ENCODE assay signal across 1 cellular context in genomic region chr2:98295275-98295674, GRCh38.
TF ChIP-seq lines count a peak whose summit lies in the region.

No MANE protein-coding gene starts in this region.

TF ChIP-seq in HepG2, 621 proteins besides CTCF, POLR2A, EP300 and RAD21 (continued from another document):
- TF ChIP-seq, protein P1, sequence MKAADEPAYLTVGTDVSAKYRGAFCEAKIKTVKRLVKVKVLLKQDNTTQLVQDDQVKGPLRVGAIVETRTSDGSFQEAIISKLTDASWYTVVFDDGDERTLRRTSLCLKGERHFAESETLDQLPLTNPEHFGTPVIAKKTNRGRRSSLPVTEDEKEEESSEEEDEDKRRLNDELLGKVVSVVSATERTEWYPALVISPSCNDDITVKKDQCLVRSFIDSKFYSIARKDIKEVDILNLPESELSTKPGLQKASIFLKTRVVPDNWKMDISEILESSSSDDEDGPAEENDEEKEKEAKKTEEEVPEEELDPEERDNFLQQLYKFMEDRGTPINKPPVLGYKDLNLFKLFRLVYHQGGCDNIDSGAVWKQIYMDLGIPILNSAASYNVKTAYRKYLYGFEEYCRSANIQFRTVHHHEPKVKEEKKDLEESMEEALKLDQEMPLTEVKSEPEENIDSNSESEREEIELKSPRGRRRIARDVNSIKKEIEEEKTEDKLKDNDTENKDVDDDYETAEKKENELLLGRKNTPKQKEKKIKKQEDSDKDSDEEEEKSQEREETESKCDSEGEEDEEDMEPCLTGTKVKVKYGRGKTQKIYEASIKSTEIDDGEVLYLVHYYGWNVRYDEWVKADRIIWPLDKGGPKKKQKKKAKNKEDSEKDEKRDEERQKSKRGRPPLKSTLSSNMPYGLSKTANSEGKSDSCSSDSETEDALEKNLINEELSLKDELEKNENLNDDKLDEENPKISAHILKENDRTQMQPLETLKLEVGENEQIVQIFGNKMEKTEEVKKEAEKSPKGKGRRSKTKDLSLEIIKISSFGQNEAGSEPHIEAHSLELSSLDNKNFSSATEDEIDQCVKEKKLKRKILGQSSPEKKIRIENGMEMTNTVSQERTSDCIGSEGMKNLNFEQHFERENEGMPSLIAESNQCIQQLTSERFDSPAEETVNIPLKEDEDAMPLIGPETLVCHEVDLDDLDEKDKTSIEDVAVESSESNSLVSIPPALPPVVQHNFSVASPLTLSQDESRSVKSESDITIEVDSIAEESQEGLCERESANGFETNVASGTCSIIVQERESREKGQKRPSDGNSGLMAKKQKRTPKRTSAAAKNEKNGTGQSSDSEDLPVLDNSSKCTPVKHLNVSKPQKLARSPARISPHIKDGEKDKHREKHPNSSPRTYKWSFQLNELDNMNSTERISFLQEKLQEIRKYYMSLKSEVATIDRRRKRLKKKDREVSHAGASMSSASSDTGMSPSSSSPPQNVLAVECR (CRISPR knock-in tag; IDR thresholded peaks at IDR 0.05; ENCODE audit: borderline replicate concordance) = 0 out of 2 replicates have a peak, but pooled peaks have one; percentile 10
- TF ChIP-seq GTF3A (CRISPR knock-in tag; conservative IDR thresholded peaks at IDR 0.05) = no peak
